In the genomic region with DNA sequence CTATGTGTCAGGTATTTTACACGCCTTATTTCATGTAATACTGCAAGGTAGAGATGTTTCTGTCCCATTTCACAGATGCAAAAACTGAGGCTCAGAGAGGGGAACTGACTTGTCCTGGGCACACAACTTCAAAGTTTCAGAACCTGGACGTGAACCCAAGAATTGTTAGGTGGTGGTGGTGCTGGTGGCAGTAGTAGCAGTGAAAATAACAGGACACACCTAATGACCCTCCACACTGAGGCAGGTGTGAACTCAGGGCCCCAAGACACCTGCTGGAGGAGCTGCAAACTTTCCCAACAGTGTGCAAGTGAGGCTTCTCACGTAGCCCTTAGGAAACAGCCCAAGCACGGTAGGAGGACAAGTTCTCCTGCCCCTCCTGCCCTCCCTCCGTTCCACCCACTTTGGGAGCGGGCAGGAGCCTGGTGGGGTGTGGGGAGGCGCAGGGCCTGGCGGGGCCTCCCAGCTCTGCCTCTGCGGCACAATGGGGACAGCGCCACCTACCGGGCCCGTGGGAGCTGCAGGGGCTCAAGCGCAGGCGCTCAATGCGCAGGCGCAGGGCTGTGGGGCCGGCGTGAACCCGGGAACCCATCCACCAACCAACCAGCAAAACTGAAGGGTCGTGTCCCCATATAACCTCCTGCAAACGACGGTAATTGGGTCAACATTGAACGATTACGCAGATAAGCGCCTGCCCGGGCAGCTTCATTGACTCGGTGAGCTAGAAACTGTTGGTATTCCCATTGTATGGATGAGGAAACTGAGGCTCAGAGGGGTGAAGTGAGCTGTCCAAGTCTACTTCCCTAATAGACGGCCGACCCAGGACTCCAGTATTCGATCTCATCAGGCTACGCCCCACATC, we compare ENCODE assay signal across 8 cellular contexts. TPM values are rescaled to one million over a fixed set of nuclear protein-coding genes. Genes with fewer than 3 reads are reported as not detected.
DNase-seq lines count a peak whose midpoint lies in the region; ATAC-seq and TF ChIP-seq lines count a peak whose summit lies in the region.

No MANE protein-coding gene starts in this region.

- TF ChIP-seq CTCF in left lung (IDR thresholded peaks at IDR 0.05) = peak; percentile 99 to 100

- intact Hi-C loops in left lung (cut with DNase I) = no loop called here

- H3K9me3 ChIP-seq in left lung = no peaks in the 10 kb centered on the region

- in situ Hi-C loops in ACHN (cut with HindIII; ENCODE audit: low pct_ligation_motif_present, low pct_unique_long_range_greater_than_20kb, low sequenced_read_pairs) = no loop called here

- peaks cover 7 to 34% of the 10 kb centered on the region in 2 donors for H3K4me1 ChIP-seq in left lung

- H3K36me3 ChIP-seq in left lung = no peaks in the 10 kb centered on the region

- DNase-seq in ACHN = peak; percentile 91
- peak; percentile 62 for DNase-seq in NCI-H345 treated with DMSO at 0.1 percent for 48 hours (lab: John Stamatoyannopoulos, UW; ENCODE audit: unreplicated experiment)
- DNase-seq in activated CD4-positive, alpha-beta T cell treated with anti-CD3 and anti-CD28 coated beads for 1 hour = peak; percentile 77
- DNase-seq in cerebellum (ENCODE audit: low spot score) = peak; percentile 91
- peak; percentile 90 to 99 for DNase-seq in left lung
- DNase-seq in stimulated activated CD4-positive, alpha-beta T cell treated with anti-CD3 and anti-CD28 coated beads, Interleukin-2, amount 100 ng/mL, for 48 hours = peak; percentile 95 to 96

- peak overlapping the region in 1 of 2 donors; percentile 71 for H3K27ac ChIP-seq in left lung

- H3K27me3 ChIP-seq in left lung = no peaks in the 10 kb centered on the region

- ATAC-seq in GM18858 (IDR thresholded peaks at IDR 0.05; ENCODE audit: unreplicated experiment) (peak; percentile 58), HG03175 (IDR thresholded peaks at IDR 0.05; ENCODE audit: unreplicated experiment) (peak; percentile 83), left lung (peak; percentile 99)

- peak overlapping the region in 1 of 2 donors; percentile 29 for H3K4me3 ChIP-seq in left lung

RNA-seq across cellular contexts. Expression of a gene that starts 12.0 kb away (rescaled TPM):
- total RNA-seq in cerebellum = 0.27 TPM
- total RNA-seq in left lung = 1 to 10 TPM; 2.2 to 3.2 TPM

RNA-seq across cellular contexts. Expression of a gene that starts 35.1 kb away (rescaled TPM):
- 14.0 TPM for total RNA-seq in cerebellum
- total RNA-seq in left lung = 10 to 100 TPM; 37.1 to 43.3 TPM

RNA-seq across cellular contexts. Expression of a gene that starts 54.9 kb away (rescaled TPM):
- total RNA-seq in cerebellum (10.6 TPM), left lung (10 to 100 TPM; 15.4 to 15.6 TPM)
